Comparison of ENCODE assay signal across 14 cellular contexts in the genomic region with DNA sequence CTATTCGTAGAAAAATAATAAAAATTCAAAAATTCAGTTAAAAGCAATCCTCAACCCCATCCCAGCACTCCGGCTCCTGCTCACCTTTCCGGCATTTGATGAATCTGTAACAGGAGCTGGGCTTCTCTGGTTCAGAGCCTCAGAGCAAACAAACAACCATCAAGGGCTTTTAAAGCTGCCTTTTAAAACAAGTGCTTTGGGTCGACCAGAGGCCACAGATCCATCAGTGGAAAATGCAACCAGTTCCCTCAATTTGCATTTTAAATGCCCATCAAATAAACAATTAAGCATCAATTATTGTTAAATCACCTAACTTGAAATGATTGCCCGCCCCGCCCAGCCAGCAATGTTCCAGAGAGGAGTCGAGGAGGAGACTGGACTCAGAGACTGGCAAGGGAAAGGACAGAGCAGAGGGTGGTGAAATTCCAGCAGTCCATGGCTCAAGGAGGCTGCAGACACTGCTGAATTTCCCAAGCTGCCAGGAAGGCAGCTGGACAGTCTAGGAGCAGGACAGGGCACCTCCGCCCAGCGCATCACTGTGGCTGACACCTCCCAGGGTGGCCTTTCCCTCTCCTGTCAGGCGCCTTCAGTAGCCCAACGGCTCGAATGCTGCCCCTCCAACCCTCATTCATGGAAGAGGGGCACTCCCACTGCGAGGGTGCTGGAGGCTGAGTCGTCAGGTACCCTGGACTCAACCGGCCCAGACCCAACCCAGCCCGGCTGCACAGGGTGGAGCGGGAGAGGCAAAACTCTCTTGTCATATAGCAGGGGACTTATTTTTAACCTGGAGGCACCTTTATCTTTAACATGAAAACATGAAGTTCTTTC. TPM values are rescaled to one million over a fixed set of nuclear protein-coding genes. Genes with fewer than 3 reads are reported as not detected.
DNase-seq lines count a peak whose midpoint lies in the region; ATAC-seq and TF ChIP-seq lines count a peak whose summit lies in the region.
"Had no signal": no experiment of that assay in that cellular context is flagged by ENCODE, and none has a peak within 500 bp of the region (broad histone marks: within the 10 kb centered on the region; RNA-seq: fewer than 3 reads in every experiment).

No MANE protein-coding gene starts in this region.

- no peaks in the 10 kb centered on the region for H3K9me2 ChIP-seq in GM23338 (ENCODE audit: insufficient read depth)

- no peak overlapping the region for H3K27ac ChIP-seq in GM23338 (ENCODE audit: low read depth)
- peak overlapping the region; percentile 56 for H3K27ac ChIP-seq in angular gyrus (ENCODE audit: low read depth, low read length)
- peak overlapping the region in 3 of 4 donors; percentile 90 to 96 (median 94) for H3K27ac ChIP-seq in sigmoid colon
- H3K27ac ChIP-seq: SJSA1 had no signal

- H3K36me3 ChIP-seq in GM23338 (ENCODE audit: insufficient read depth) (no peaks in the 10 kb centered on the region), sigmoid colon (no peaks in the 10 kb centered on the region), Caco-2 (ENCODE audit: control insufficient read depth, insufficient read depth, low read length) (no peaks in the 10 kb centered on the region)
- H3K36me3 ChIP-seq: SJSA1 had no signal

- TF ChIP-seq EP300 in sigmoid colon (IDR thresholded peaks at IDR 0.05) = no peak

- no peak overlapping the region for H3K27ac Mint-ChIP-seq in GM23338
- H3K27ac Mint-ChIP-seq in Caco-2 (ENCODE audit: unreplicated experiment) = no peak overlapping the region
- H3K27ac Mint-ChIP-seq: endodermal cell; stimulated activated memory B cell treated with anti-CD40 and anti-IgM and Interleukin-4, amounts not matched to agents 10 μg/mL and 1 μg/mL and 100 μg/mL, for 72 hours had no signal

- H3K36me3 Mint-ChIP-seq in GM23338 (ENCODE audit: low read depth) = no peaks in the 10 kb centered on the region
- no peaks in the 10 kb centered on the region for H3K36me3 Mint-ChIP-seq in Caco-2 (ENCODE audit: insufficient read depth, unreplicated experiment)
- H3K36me3 Mint-ChIP-seq: stimulated activated memory B cell treated with anti-CD40 and anti-IgM and Interleukin-4, amounts not matched to agents 10 μg/mL and 1 μg/mL and 100 μg/mL, for 72 hours had no signal

- no peaks in the 10 kb centered on the region for H3K9me3 Mint-ChIP-seq in GM23338
- no peaks in the 10 kb centered on the region for H3K9me3 Mint-ChIP-seq in Caco-2 (ENCODE audit: unreplicated experiment)
- H3K9me3 Mint-ChIP-seq: endodermal cell; stimulated activated memory B cell treated with anti-CD40 and anti-IgM and Interleukin-4, amounts not matched to agents 10 μg/mL and 1 μg/mL and 100 μg/mL, for 72 hours had no signal

- peaks cover 29% of the 10 kb centered on the region for H3K79me2 ChIP-seq in GM23338 (replicated peaks; ENCODE audit: insufficient read depth)

- POLR2A ChIA-PET in Caco-2 (lab: Charles Lee) = no interaction called here

- no peak overlapping the region for H3K4me3 ChIP-seq in GM23338
- no peak overlapping the region for H3K4me3 ChIP-seq in sigmoid colon
- no peak overlapping the region for H3K4me3 ChIP-seq in Caco-2 (ENCODE audit: low read depth, low read length)
- H3K4me3 ChIP-seq: SJSA1 had no signal

- peaks cover 19% of the 10 kb centered on the region for H4K20me1 ChIP-seq in GM23338 (replicated peaks; ENCODE audit: insufficient read depth)

- H3K27me3 Mint-ChIP-seq in GM23338 (ENCODE audit: insufficient read depth, low read depth, poor library complexity) (no peaks in the 10 kb centered on the region), Caco-2 (ENCODE audit: insufficient read depth, unreplicated experiment) (peaks cover 27% of the 10 kb centered on the region)

- H3F3A ChIP-seq in GM23338 (replicated peaks; ENCODE audit: low read depth) = no peaks in the 10 kb centered on the region

- peak; percentile 32 for ATAC-seq in GM23338

- H3K9me3 ChIP-seq in sigmoid colon = no peaks in the 10 kb centered on the region
- no peaks in the 10 kb centered on the region for H3K9me3 ChIP-seq in Caco-2
- H3K9me3 ChIP-seq: SJSA1 had no signal

- TF ChIP-seq CTCF in GM23338 (conservative IDR thresholded peaks at IDR 0.05; ENCODE audit: low read depth in 2 of 2) (no peak), sigmoid colon (IDR thresholded peaks at IDR 0.05) (no peak), Caco-2 (IDR thresholded peaks at IDR 0.05; ENCODE audit: insufficient read depth in 1 of 2, low read depth in 1 of 2, low read length in 1 of 2, severe bottlenecking in 1 of 2, unreplicated experiment in 1 of 2) (no peak)

- CTCF ChIA-PET in Caco-2 (lab: Charles Lee) = interaction anchor here (0.6 kb wide), 1 partner anchor 78 kb away, joined by 3 read pairs; no protein-coding TSS in a partner anchor

- H3K4me1 ChIP-seq in GM23338 (ENCODE audit: insufficient read depth) (peaks cover 31% of the 10 kb centered on the region), sigmoid colon (peaks cover 2 to 86% (median 85%) of the 10 kb centered on the region in 4 donors), Caco-2 (no peaks in the 10 kb centered on the region)
- H3K4me1 ChIP-seq: SJSA1 had no signal

- H3K27me3 ChIP-seq in GM23338 (ENCODE audit: insufficient read depth) (no peaks in the 10 kb centered on the region), sigmoid colon (no peaks in the 10 kb centered on the region), Caco-2 (replicated peaks; ENCODE audit: control insufficient read depth, insufficient read depth, low read length) (peaks cover 3% of the 10 kb centered on the region)
- H3K27me3 ChIP-seq: SJSA1 had no signal

- BruUV-seq in Caco-2 (replicated peaks; lab: Mats Ljungman, UMichigan) = no TSS peak

- 84 to 86% methylated on average over 17 of the region's 17 CpGs for WGBS in sigmoid colon, 2 donors

- no peak for TF ChIP-seq POLR2A in sigmoid colon (IDR thresholded peaks at IDR 0.05)

- DNase-seq in GM23338 (ENCODE audit: low spot score) (peak; percentile 53), NCI-H2029 treated with DMSO at 0.1 percent for 48 hours (lab: John Stamatoyannopoulos, UW) (peak; percentile 75), sigmoid colon (no peak), NK-92 (lab: John Stamatoyannopoulos, UW; ENCODE audit: unreplicated experiment) (no peak), epidermal melanocyte (ENCODE audit: insufficient read length, low spot score) (no peak), Caco-2 (no peak), 8988T (no peak)
- DNase-seq: endodermal cell; stimulated activated CD4-positive, alpha-beta T cell treated with anti-CD3 and anti-CD28 coated beads, Interleukin-4, amount 100 ng/mL, for 24 hours had no signal

- H3K4me3 Mint-ChIP-seq in GM23338 = peak overlapping the region; percentile 10; the same call in 1 of the 3 replicates
- no peak overlapping the region for H3K4me3 Mint-ChIP-seq in Caco-2 (ENCODE audit: unreplicated experiment)
- H3K4me3 Mint-ChIP-seq: endodermal cell; stimulated activated memory B cell treated with anti-CD40 and anti-IgM and Interleukin-4, amounts not matched to agents 10 μg/mL and 1 μg/mL and 100 μg/mL, for 72 hours had no signal

- intact Hi-C loops in sigmoid colon (cut with DNase I) (no loop called here), Caco-2 (cut with micrococcal nuclease; ENCODE audit: unreplicated experiment) (no loop called here)

- no peak overlapping the region for H2AFZ ChIP-seq in GM23338

- H3K4me1 Mint-ChIP-seq in GM23338 = peaks cover 46% of the 10 kb centered on the region
- no peaks in the 10 kb centered on the region for H3K4me1 Mint-ChIP-seq in Caco-2 (ENCODE audit: low read depth, unreplicated experiment)

- peak overlapping the region; percentile 51 for H3K4me2 ChIP-seq in GM23338

TF ChIP-seq in GM23338, 12 proteins besides CTCF, POLR2A, EP300 and RAD21:
- no peak for TF ChIP-seq STAT1 (IDR thresholded peaks at IDR 0.05; ENCODE audit: unreplicated experiment)
- TF ChIP-seq NANOG (IDR thresholded peaks at IDR 0.05; ENCODE audit: borderline replicate concordance) = peak; percentile 87
TF ChIP-seq in GM23338: peak in this region for 1.

RNA-seq across cellular contexts. Expression of a gene that starts 7.4 kb away (rescaled TPM):
- total RNA-seq in GM23338 (2014; rRNA removed; shearing (Covaris generic)) = 25.6 and 30.7 TPM in 2 replicates
- 21.8 and 26.2 TPM in 2 replicates for polyA plus RNA-seq in GM23338 (2016; fragmentation: Nextera tagmentation; extraction: Ambion mirVana)
- 100 to 1,000 TPM; 243 to 305 (median 271) TPM for total RNA-seq in sigmoid colon
- 10 to 100 TPM; 12.3 to 46.4 (median 31.2) TPM for polyA plus RNA-seq in sigmoid colon
- total RNA-seq in Caco-2 (2022) = 0.86 and 1.0 TPM in 2 replicates
- polyA plus RNA-seq: BJ, keratinocyte had no signal

RNA-seq across cellular contexts. Expression of a gene that starts 44.5 kb away (rescaled TPM):
- total RNA-seq in GM23338 (2014; rRNA removed; shearing (Covaris generic)) = 0.12 and 0.59 TPM in 2 replicates
- 0.12 and 1.4 TPM in 2 replicates for polyA plus RNA-seq in GM23338 (2016; fragmentation: Nextera tagmentation; extraction: Ambion mirVana)
- total RNA-seq in sigmoid colon = 1 to 10 TPM; 3.2 to 6.6 (median 4.4) TPM
- polyA plus RNA-seq in sigmoid colon = 1 to 10 TPM in 2 of 3 donors, not detected in 1; 3.6 to 4.2 TPM
- 0.48 TPM in 1 of 2 replicates, not detected in the other for total RNA-seq in Caco-2 (2022)
- total RNA-seq: SJSA1 had no signal
- polyA plus RNA-seq: BJ, keratinocyte had no signal

Comparison
In these comparisons a context has a peak if more than half of its experiments do, and no peak if none do; other contexts are left out.
1. DNase-seq: peak in GM23338 (single experiment) and NCI-H2029 treated with DMSO at 0.1 percent for 48 hours (single experiment); none in sigmoid colon (single experiment), NK-92 (single experiment), epidermal melanocyte (single experiment), Caco-2 (0 of 2) and 8988T (single experiment).
2. RNA of a gene that starts 7.4 kb away (total RNA-seq): 243 to 305 TPM in sigmoid colon and 25.6 to 30.7 TPM in GM23338; 0.86 to 1.0 TPM in Caco-2; every median in the first group is over 10 times any median in the second.